In genomic region chr1:53685272-53686051, GRCh38 we compare ENCODE assay signal across 12 cellular contexts. TPM values are rescaled to one million over a fixed set of nuclear protein-coding genes. Genes with fewer than 3 reads are reported as not detected.
DNase-seq lines count a peak whose midpoint lies in the region; ATAC-seq and TF ChIP-seq lines count a peak whose summit lies in the region.
"Had no signal": no experiment of that assay in that cellular context is flagged by ENCODE, and none has a peak within 500 bp of the region (broad histone marks: within the 10 kb centered on the region; RNA-seq: fewer than 3 reads in every experiment).

No MANE protein-coding gene starts in this region.

- no peak overlapping the region for H3K4ac ChIP-seq in mesendoderm (ENCODE audit: low read depth, low read length)

- WGBS in mesendoderm (ENCODE audit: extremely low coverage, insufficient coverage, low lambda C conversion rate) = no CpG with 5 or more reads among the region's 28 CpGs

- no peak overlapping the region for H3K23ac ChIP-seq in mesendoderm (ENCODE audit: low read length)

- peak overlapping the region; percentile 5 for H3K9ac ChIP-seq in mesendoderm (ENCODE audit: low read length)

- POLR2A ChIA-PET in T-cell (lab: Charles Lee) = no interaction called here

- ATAC-seq in GM18511 (IDR thresholded peaks at IDR 0.05; ENCODE audit: unreplicated experiment) (no peak), GM19023 (IDR thresholded peaks at IDR 0.05; ENCODE audit: unreplicated experiment) (no peak), T-cell (replicated peaks in 1 of 4) (no peak), HG02623 (IDR thresholded peaks at IDR 0.05; ENCODE audit: unreplicated experiment) (no peak)

- no peak overlapping the region for H3K4me2 ChIP-seq in mesendoderm (ENCODE audit: low read length)

- no peak overlapping the region for H3K27ac Mint-ChIP-seq in T-cell
- H3K27ac Mint-ChIP-seq: activated naive CD8-positive, alpha-beta T cell treated with anti-CD3 and anti-CD28 coated beads, Interleukin-2, amount 10 ng/mL, durations not matched to agents 7 days and 5 days had no signal

- peaks cover 7 to 17% (median 9%) of the 10 kb centered on the region in 3 donors for H3K4me1 Mint-ChIP-seq in T-cell

- H3K79me1 ChIP-seq in mesendoderm (ENCODE audit: low read length) = peaks cover 9% of the 10 kb centered on the region

- TF ChIP-seq CTCF in brain microvascular endothelial cell (IDR thresholded peaks at IDR 0.05; ENCODE audit: low read depth, low read length, missing control alignments) = no peak

- H3K79me2 ChIP-seq in mesendoderm (ENCODE audit: control insufficient read depth, insufficient read depth, low read length) = no peaks in the 10 kb centered on the region

- no peak overlapping the region for H4K5ac ChIP-seq in mesendoderm (ENCODE audit: low read length)

- H3K4me3 ChIP-seq in brain microvascular endothelial cell (ENCODE audit: low read depth, low read length) = peak overlapping the region; percentile 2
- H3K4me3 ChIP-seq in mesendoderm (ENCODE audit: low read length) = no peak overlapping the region

- no peak overlapping the region for H3K18ac ChIP-seq in mesendoderm (ENCODE audit: low read length)

- H3K27me3 ChIP-seq in brain microvascular endothelial cell (replicated peaks) (no peaks in the 10 kb centered on the region), mesendoderm (ENCODE audit: insufficient read depth, low read length, poor library complexity) (no peaks in the 10 kb centered on the region)

- peaks cover 12 to 26% of the 10 kb centered on the region in 2 donors for H3K27me3 Mint-ChIP-seq in T-cell

- H3K9me3 Mint-ChIP-seq in T-cell = no peaks in the 10 kb centered on the region
- H3K9me3 Mint-ChIP-seq: activated naive CD8-positive, alpha-beta T cell treated with anti-CD3 and anti-CD28 coated beads, Interleukin-2, amount 10 ng/mL, durations not matched to agents 7 days and 5 days had no signal

- CTCF ChIA-PET in T-cell (lab: Charles Lee) = no interaction called here

- peak overlapping the region; percentile 68 for H3K56ac ChIP-seq in mesendoderm (ENCODE audit: low read length)

- peak overlapping the region; percentile 64 for H3K27ac ChIP-seq in brain microvascular endothelial cell
- peak overlapping the region; percentile 69 for H3K27ac ChIP-seq in mesendoderm (ENCODE audit: low read depth, low read length)

- H2BK15ac ChIP-seq in mesendoderm (replicated peaks; ENCODE audit: low read depth) = no peak overlapping the region

- H2BK120ac ChIP-seq in mesendoderm (ENCODE audit: low read depth, low read length) = no peak overlapping the region

- in situ Hi-C loops in brain microvascular endothelial cell (cut with HindIII; ENCODE audit: low pct_ligation_motif_present, low sequenced_read_pairs) = no loop called here

- no peak overlapping the region for H2AK5ac ChIP-seq in mesendoderm (ENCODE audit: low read length)

- peak; percentile 80 for DNase-seq in DMS 273 (lab: John Stamatoyannopoulos, UW; ENCODE audit: unreplicated experiment)
- peak; percentile 88 for DNase-seq in M059J (ENCODE audit: low read depth)
- DNase-seq in brain microvascular endothelial cell = peak; percentile 52
- DNase-seq in mesendoderm = peak; percentile 63
- no peak for DNase-seq in T-cell
- DNase-seq: activated naive CD8-positive, alpha-beta T cell treated with anti-CD3 and anti-CD28 coated beads, Interleukin-2, amount 10 ng/mL, durations not matched to agents 7 days and 5 days; head of caudate nucleus; NCI-H2029; T-helper 9 cell had no signal

- H3K36me3 ChIP-seq in brain microvascular endothelial cell (replicated peaks) (no peaks in the 10 kb centered on the region), mesendoderm (ENCODE audit: control insufficient read depth, insufficient read depth, low read length) (no peaks in the 10 kb centered on the region)

- H2BK5ac ChIP-seq in mesendoderm (ENCODE audit: low read length) = no peak overlapping the region

- no peaks in the 10 kb centered on the region for H3K36me3 Mint-ChIP-seq in T-cell
- H3K36me3 Mint-ChIP-seq: activated naive CD8-positive, alpha-beta T cell treated with anti-CD3 and anti-CD28 coated beads, Interleukin-2, amount 10 ng/mL, durations not matched to agents 7 days and 5 days had no signal

- H4K8ac ChIP-seq in mesendoderm (ENCODE audit: low read depth, low read length) = no peak overlapping the region

- peaks cover 23% of the 10 kb centered on the region for H3K4me1 ChIP-seq in mesendoderm (ENCODE audit: control insufficient read depth, low read depth, low read length)

- no peak overlapping the region for H3K4me3 Mint-ChIP-seq in T-cell
- H3K4me3 Mint-ChIP-seq: activated naive CD8-positive, alpha-beta T cell treated with anti-CD3 and anti-CD28 coated beads, Interleukin-2, amount 10 ng/mL, durations not matched to agents 7 days and 5 days had no signal

RNA-seq across cellular contexts. Expression of gene GLIS1, which starts 53.5 kb away (rescaled TPM):
- total RNA-seq in M059J (2014; rRNA removed; shearing (Covaris generic)) = 2.3 and 3.0 TPM in 2 replicates
- polyA plus RNA-seq in mesendoderm (2013, experiment 1 of 2) = 2.5 TPM
- polyA plus RNA-seq in mesendoderm (2013, experiment 2 of 2) = 2.4 TPM
- not detected for total RNA-seq in T-cell
- total RNA-seq: activated naive CD8-positive, alpha-beta T cell treated with anti-CD3 and anti-CD28 coated beads, Interleukin-2, amount 10 ng/mL, durations not matched to agents 7 days and 5 days had no signal

Comparison
In these comparisons a context has a peak if more than half of its experiments do, and no peak if none do; other contexts are left out.
1. DNase-seq: peak in DMS 273 (single experiment), M059J (single experiment), brain microvascular endothelial cell (single experiment) and mesendoderm (single experiment); none in T-cell (0 of 34).